9 cellular contexts compared by ENCODE assay signal in genomic region chr3:132418916-132419315, GRCh38. TPM values are rescaled to one million over a fixed set of nuclear protein-coding genes. Genes with fewer than 3 reads are reported as not detected.
DNase-seq lines count a peak whose midpoint lies in the region; ATAC-seq and TF ChIP-seq lines count a peak whose summit lies in the region.
"Had no signal": no experiment of that assay in that cellular context is flagged by ENCODE, and none has a peak within 500 bp of the region (broad histone marks: within the 10 kb centered on the region; RNA-seq: fewer than 3 reads in every experiment).

No MANE protein-coding gene starts in this region.

- H3K36me3 Mint-ChIP-seq in T-helper 2 cell treated with Interferon-gamma antibody and Interleukin-4, amounts not matched to agents 5 μg/mL and 100 μg/mL, for 36 hours (ENCODE audit: low read depth) = peaks cover 12% of the 10 kb centered on the region

- H3K27me3 ChIP-seq in fibroblast of lung (ENCODE audit: control insufficient read depth, insufficient read depth, low read length) (no peaks in the 10 kb centered on the region), spleen (replicated peaks in 1 of 7) (no peaks in the 10 kb centered on the region), gastrocnemius medialis (no peaks in the 10 kb centered on the region)

- H3K9me3 Mint-ChIP-seq in T-helper 2 cell treated with Interferon-gamma antibody and Interleukin-4, amounts not matched to agents 5 μg/mL and 100 μg/mL, for 36 hours = no peaks in the 10 kb centered on the region

- H3K4me1 Mint-ChIP-seq in T-helper 2 cell treated with Interferon-gamma antibody and Interleukin-4, amounts not matched to agents 5 μg/mL and 100 μg/mL, for 36 hours (ENCODE audit: low read depth) = peaks cover 34% of the 10 kb centered on the region

- H2AFZ ChIP-seq in fibroblast of lung (ENCODE audit: low read length) = no peak overlapping the region

- no peaks in the 10 kb centered on the region for H3K27me3 Mint-ChIP-seq in T-helper 2 cell treated with Interferon-gamma antibody and Interleukin-4, amounts not matched to agents 5 μg/mL and 100 μg/mL, for 36 hours (ENCODE audit: low read depth)

- WGBS in spleen, 5 donors = 10 to 18% (median 13%) methylated on average over 4 of the region's 4 CpGs

- H3K36me3 ChIP-seq in fibroblast of lung (ENCODE audit: control insufficient read depth, insufficient read depth, low read length) (no peaks in the 10 kb centered on the region), spleen (peaks cover 0 to 28% (median 0%) of the 10 kb centered on the region in 6 donors), gastrocnemius medialis (peaks cover 0 to 4% of the 10 kb centered on the region in 2 donors)

- TF ChIP-seq CTCF in fibroblast of lung (conservative IDR thresholded peaks at IDR 0.05 in 1 of 2, IDR thresholded peaks at IDR 0.05 in 1 of 2; ENCODE audit: low read depth in 1 of 2, low read length in 2 of 2) (no peak), spleen (IDR thresholded peaks at IDR 0.05 in 8 of 11, conservative IDR thresholded peaks at IDR 0.05 in 3 of 11) (no peak), GM13976 (IDR thresholded peaks at IDR 0.05; ENCODE audit: borderline replicate concordance, control extremely low read depth, extremely low read depth, insufficient read depth, missing control alignments) (no peak), gastrocnemius medialis (IDR thresholded peaks at IDR 0.05 in 4 of 5, conservative IDR thresholded peaks at IDR 0.05 in 1 of 5) (no peak)

- H3K4me3 ChIP-seq in fibroblast of lung (replicated peaks in 1 of 4; ENCODE audit: control extremely low read depth in 1 of 4, insufficient read depth in 1 of 4, low read depth in 3 of 4, low read length in 4 of 4) (peak overlapping the region; percentile 67 to 99 (median 96)), spleen (peak overlapping the region in 7 of 8 donors; percentile 86 to 98 (median 96)), gastrocnemius medialis (peak overlapping the region in 2 of 4 donors; percentile 94 to 95)

- H3K27ac ChIP-seq in fibroblast of lung (ENCODE audit: insufficient read depth, low read length) (peak overlapping the region; percentile 82), spleen (peak overlapping the region in 6 of 8 donors; percentile 92 to 96 (median 95)), gastrocnemius medialis (no peak overlapping the region)

- H3K9me3 ChIP-seq in fibroblast of lung (ENCODE audit: control insufficient read depth, insufficient read depth, low read depth, low read length) (no peaks in the 10 kb centered on the region), spleen (no peaks in the 10 kb centered on the region), gastrocnemius medialis (no peaks in the 10 kb centered on the region)

- ATAC-seq in GM21515 (IDR thresholded peaks at IDR 0.05; ENCODE audit: unreplicated experiment) (no peak), gastrocnemius medialis (no peak)

- intact Hi-C loops in spleen (cut with DNase I; ENCODE audit: low total_unique reads) = no loop called here
- intact Hi-C loops in gastrocnemius medialis (cut with DNase I; ENCODE audit: low total_unique reads) = loop anchor here (5.0 kb wide), 2 partner anchors 1153 to 1672 kb away; partner anchors contain the start of genes CDV3 and PIK3R4

- peak overlapping the region; percentile 17 for H3K9ac ChIP-seq in fibroblast of lung (ENCODE audit: insufficient read depth, low read length)

- H3K4me1 ChIP-seq in fibroblast of lung (ENCODE audit: control insufficient read depth, extremely low read depth, insufficient read depth, low read length) (peaks cover 5% of the 10 kb centered on the region), spleen (peaks cover 8 to 69% (median 45%) of the 10 kb centered on the region in 6 donors), gastrocnemius medialis (peaks cover 19 to 21% of the 10 kb centered on the region in 2 donors)

- H3K27ac Mint-ChIP-seq in T-helper 2 cell treated with Interferon-gamma antibody and Interleukin-4, amounts not matched to agents 5 μg/mL and 100 μg/mL, for 36 hours = no peak overlapping the region

- no peaks in the 10 kb centered on the region for H4K20me1 ChIP-seq in fibroblast of lung (ENCODE audit: control insufficient read depth, extremely low read depth, insufficient read depth, low read length)

- peak overlapping the region; percentile 98 for H3K4me3 Mint-ChIP-seq in T-helper 2 cell treated with Interferon-gamma antibody and Interleukin-4, amounts not matched to agents 5 μg/mL and 100 μg/mL, for 36 hours

- no peak for TF ChIP-seq POLR2A in spleen (IDR thresholded peaks at IDR 0.05)
- no peak for TF ChIP-seq POLR2A in gastrocnemius medialis (IDR thresholded peaks at IDR 0.05)

- H3K79me2 ChIP-seq in fibroblast of lung (ENCODE audit: control insufficient read depth, insufficient read depth, low read length) = peaks cover 59% of the 10 kb centered on the region

- peak overlapping the region; percentile 84 for H3K4me2 ChIP-seq in fibroblast of lung (ENCODE audit: extremely low read depth, insufficient read depth, low read length)

- no peak for DNase-seq in T-helper 2 cell treated with Interferon-gamma antibody and Interleukin-4, amounts not matched to agents 5 μg/mL and 100 μg/mL, for 36 hours (ENCODE audit: low spot score)
- DNase-seq in T-helper 2 cell (no peak), SKM-1 treated with dmso at 0.1 percent for 144 hours (lab: John Stamatoyannopoulos, UW; ENCODE audit: unreplicated experiment) (peak; percentile 46), fibroblast of lung (ENCODE audit: low read depth in 2 of 2) (peak in 1 of 2 donors; percentile 35), spleen (no peak), GM13976 (ENCODE audit: low spot score) (no peak), gastrocnemius medialis (no peak)
- DNase-seq: anterior cingulate cortex had no signal

- in situ Hi-C loops in GM13976 (cut with MboI; ENCODE audit: low sequenced_read_pairs, unreplicated experiment) (no loop called here), gastrocnemius medialis (cut with MboI; ENCODE audit: low sequenced_read_pairs in 4 of 4) (no loop called here)

RNA-seq across cellular contexts. Expression of gene DNAJC13, which starts 1.6 kb away (rescaled TPM):
- 65.7 and 89.0 TPM in 2 replicates for total RNA-seq in fibroblast of lung
- polyA plus RNA-seq in fibroblast of lung = 50.8 and 56.3 TPM in 2 replicates
- 30.7 and 35.4 TPM in 2 replicates for polyA plus RNA-seq in fibroblast of lung (2012)
- 12.9 and 18.1 TPM in 2 replicates for polyA minus RNA-seq in fibroblast of lung (ENCODE audit: low replicate concordance)
- total RNA-seq in spleen = 10 to 100 TPM; 49.6 to 78.4 (median 53.7) TPM
- 1 to 10 TPM; 5.6 to 7.3 (median 6.0) TPM for polyA plus RNA-seq in spleen
- total RNA-seq in gastrocnemius medialis = 10 to 100 TPM; 21.9 to 35.2 (median 26.5) TPM

Comparison
In these comparisons a context has a peak if more than half of its experiments do, and no peak if none do; other contexts are left out.
1. H3K27ac ChIP-seq: peak in fibroblast of lung (single experiment) and spleen (6 of 8); none in gastrocnemius medialis (0 of 4).